14 cellular contexts compared by ENCODE assay signal in the genomic region with DNA sequence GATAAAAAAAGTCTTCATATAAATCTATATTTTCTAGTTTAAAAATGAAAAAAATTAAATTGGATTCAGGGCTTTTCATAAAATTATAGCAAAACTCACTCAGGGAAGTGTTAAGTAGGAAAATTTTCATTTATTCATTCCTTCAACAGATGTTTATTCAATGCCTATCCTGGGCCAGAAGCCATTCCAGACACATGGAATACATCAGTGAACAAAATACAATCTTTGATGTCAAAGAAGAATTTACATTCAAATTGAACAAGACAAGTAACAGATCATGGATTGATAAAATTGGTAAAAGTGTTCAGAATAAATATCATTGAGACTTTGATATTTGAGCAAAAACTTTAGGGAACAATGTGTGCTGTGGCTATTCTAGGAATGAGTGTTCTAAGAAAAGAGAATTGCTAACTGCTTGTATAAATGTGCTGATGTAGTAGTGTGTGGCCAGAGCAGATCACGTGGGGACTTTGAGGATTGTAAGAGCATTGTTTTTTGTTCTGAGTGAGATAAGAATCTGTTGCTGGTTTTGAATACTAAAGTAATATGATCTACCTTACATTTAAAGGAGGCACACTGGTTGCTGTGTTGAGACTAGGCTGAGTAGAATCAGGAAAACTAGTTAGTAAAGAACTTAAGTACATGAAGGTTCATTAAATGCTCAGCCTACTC.
DNase-seq lines count a peak whose midpoint lies in the region; ATAC-seq, FAIRE-seq and TF ChIP-seq lines count a peak whose summit lies in the region.
"Had no signal": no experiment of that assay in that cellular context is flagged by ENCODE, and none has a peak within 500 bp of the region (broad histone marks: within the 10 kb centered on the region; RNA-seq: fewer than 3 reads in every experiment).

No MANE protein-coding gene starts in this region.

- FAIRE-seq in bronchial epithelial cell (lab: Jason Lieb, UNC) (no peak), HTR-8/SVneo (lab: Jason Lieb, UNC) (no peak)

- H4K8ac ChIP-seq in mesendoderm (ENCODE audit: low read depth, low read length): no peak overlapping the region

- intact Hi-C loops in colonic mucosa (cut with DNase I): no loop called here

- no peak overlapping the region for H2BK5ac ChIP-seq in mesendoderm (ENCODE audit: low read length)

- H2AK5ac ChIP-seq in mesendoderm (ENCODE audit: low read length): no peak overlapping the region

- peak; percentile 46 for DNase-seq in Ammon's horn (ENCODE audit: low spot score)
- peak; percentile 14 for DNase-seq in NCI-H510A treated with DMSO at 0.1 percent for 48 hours (lab: John Stamatoyannopoulos, UW)
- DNase-seq in bronchial epithelial cell (ENCODE audit: low read depth): peak; percentile 36
- peak; percentile 65 for DNase-seq in mesendoderm
- no peak for DNase-seq in HTR-8/SVneo (ENCODE audit: insufficient read length, low spot score)
- DNase-seq in colonic mucosa: no peak
- no peak for DNase-seq in GM13976 (ENCODE audit: low spot score)
- DNase-seq: activated CD4-positive, alpha-beta T cell treated with anti-CD3 and anti-CD28 coated beads for 48 hours; activated T-cell treated with anti-CD3 and anti-CD28 coated beads, Interleukin-2, amount 50 U/mL, for 72 hours; COR-L47; NCI-H2081 treated with DMSO at 0.1 percent for 48 hours; stimulated activated CD4-positive, alpha-beta T cell treated with anti-CD3 and anti-CD28 coated beads, Interleukin-12 subunit alpha, Interleukin-12 subunit beta, amount 100 ng/mL, for 4 hours had no signal

- no peak overlapping the region for H2BK15ac ChIP-seq in mesendoderm (replicated peaks; ENCODE audit: low read depth)

- H3K56ac ChIP-seq in mesendoderm (ENCODE audit: low read length): no peak overlapping the region

- H3K18ac ChIP-seq in mesendoderm (ENCODE audit: low read length): no peak overlapping the region

- no peak for ATAC-seq in GM18873 (IDR thresholded peaks at IDR 0.05; ENCODE audit: low FRiP score, unreplicated experiment)
- ATAC-seq: activated T-cell treated with anti-CD3 and anti-CD28 coated beads, Interleukin-2, amount 50 U/mL, for 72 hours had no signal

- H3K36me3 ChIP-seq in bronchial epithelial cell (ENCODE audit: control insufficient read depth, insufficient read depth, low read length) (no peaks in the 10 kb centered on the region), mesendoderm (ENCODE audit: control insufficient read depth, insufficient read depth, low read length) (no peaks in the 10 kb centered on the region), colonic mucosa (no peaks in the 10 kb centered on the region)
- H3K36me3 ChIP-seq: tibial nerve had no signal

- no peak overlapping the region for H2BK120ac ChIP-seq in mesendoderm (ENCODE audit: low read depth, low read length)

- H3K9me3 ChIP-seq in colonic mucosa: no peaks in the 10 kb centered on the region
- H3K9me3 ChIP-seq: tibial nerve had no signal

- no peak overlapping the region for H3K4me3 ChIP-seq in bronchial epithelial cell (ENCODE audit: low read depth, low read length)
- H3K4me3 ChIP-seq in mesendoderm (ENCODE audit: low read length): no peak overlapping the region
- H3K4me3 ChIP-seq in colonic mucosa: no peak overlapping the region
- H3K4me3 ChIP-seq: tibial nerve had no signal

- no peak overlapping the region for H3K4ac ChIP-seq in mesendoderm (ENCODE audit: low read depth, low read length)

- no peaks in the 10 kb centered on the region for H3K79me2 ChIP-seq in mesendoderm (ENCODE audit: control insufficient read depth, insufficient read depth, low read length)

- H3K23ac ChIP-seq in mesendoderm (ENCODE audit: low read length): no peak overlapping the region

- TF ChIP-seq CTCF in bronchial epithelial cell (IDR thresholded peaks at IDR 0.05; ENCODE audit: insufficient read depth, low read length, severe bottlenecking) (no peak), colonic mucosa (IDR thresholded peaks at IDR 0.05) (no peak), GM13976 (IDR thresholded peaks at IDR 0.05; ENCODE audit: borderline replicate concordance, control extremely low read depth, extremely low read depth, insufficient read depth, missing control alignments) (no peak)

- H4K5ac ChIP-seq in mesendoderm (ENCODE audit: low read length): no peak overlapping the region

- H3K27ac ChIP-seq in mesendoderm (ENCODE audit: low read depth, low read length): no peak overlapping the region
- H3K27ac ChIP-seq in colonic mucosa: no peak overlapping the region

- H3K4me1 ChIP-seq in mesendoderm (ENCODE audit: control insufficient read depth, low read depth, low read length): no peaks in the 10 kb centered on the region
- H3K4me1 ChIP-seq in colonic mucosa: no peaks in the 10 kb centered on the region

- H3K9ac ChIP-seq in mesendoderm (ENCODE audit: low read length) (no peak overlapping the region), colonic mucosa (ENCODE audit: low read depth in 2 of 2, low read length in 2 of 2) (no peak overlapping the region)

- H3K79me1 ChIP-seq in mesendoderm (ENCODE audit: low read length): no peaks in the 10 kb centered on the region

- no peak overlapping the region for H3K4me2 ChIP-seq in mesendoderm (ENCODE audit: low read length)

- in situ Hi-C loops in GM13976 (cut with MboI; ENCODE audit: low sequenced_read_pairs, unreplicated experiment): no loop called here

- no CpG with 5 or more reads among the region's 1 CpG for WGBS in mesendoderm (ENCODE audit: extremely low coverage, insufficient coverage, low lambda C conversion rate)

- H3K27me3 ChIP-seq in bronchial epithelial cell (ENCODE audit: control insufficient read depth, insufficient read depth, low read length) (no peaks in the 10 kb centered on the region), mesendoderm (ENCODE audit: insufficient read depth, low read length, poor library complexity) (no peaks in the 10 kb centered on the region), colonic mucosa (no peaks in the 10 kb centered on the region)
- H3K27me3 ChIP-seq: tibial nerve had no signal

Comparison
In these comparisons a context has a peak if more than half of its experiments do, and no peak if none do; other contexts are left out.
1. DNase-seq: peak in Ammon's horn (single experiment), NCI-H510A treated with DMSO at 0.1 percent for 48 hours (single experiment), bronchial epithelial cell (single experiment) and mesendoderm (single experiment); none in HTR-8/SVneo (single experiment), colonic mucosa (single experiment) and GM13976 (single experiment).